27 cellular contexts compared by ENCODE assay signal in genomic region chr2:16301961-16302360, GRCh38.
"Had no signal": no experiment of that assay in that cellular context is flagged by ENCODE, and none has a peak within 500 bp of the region (broad histone marks: within the 10 kb centered on the region; RNA-seq: fewer than 3 reads in every experiment).

No MANE protein-coding gene starts in this region.

- H3K27me3 ChIP-seq: stomach, testis, thyroid gland, tibial artery, transverse colon, upper lobe of left lung, vagina had no signal

- ATAC-seq: stimulated activated effector memory CD8-positive, alpha-beta T cell treated with anti-CD3 and anti-CD28 coated beads, Interleukin-12 subunit alpha, Interleukin-12 subunit beta, amount 100 ng/mL, for 72 hours; stimulated activated memory B cell treated with anti-CD40 and anti-IgM and Interleukin-4, amounts not matched to agents 10 μg/mL and 1 μg/mL and 100 μg/mL, for 72 hours; stimulated activated naive B cell treated with anti-CD40 and anti-IgM and Interleukin-4, amounts not matched to agents 10 μg/mL and 1 μg/mL and 100 μg/mL, for 72 hours; stimulated activated naive CD8-positive, alpha-beta T cell treated with anti-CD3 and anti-CD28 coated beads, Interleukin-15, amount 100 ng/mL, for 72 hours; stimulated activated naive CD8-positive, alpha-beta T cell treated with anti-CD3 and anti-CD28 coated beads, Interleukin-15, Interleukin-2, amounts not matched to agents 100 U/mL and 50 U/mL, for 24 hours had no signal

- H3K9me3 ChIP-seq: suprapubic skin, testis, thyroid gland, tibial artery, transverse colon, uterus, vagina had no signal

- DNase-seq: stimulated activated CD4-positive, alpha-beta T cell treated with anti-CD3 and anti-CD28 coated beads, Interleukin-2, amount 100 ng/mL, for 48 hours; stimulated activated CD4-positive, alpha-beta T cell treated with anti-CD3 and anti-CD28 coated beads, Interleukin-4, amount 100 ng/mL, for 1 hour; stimulated activated CD4-positive, alpha-beta T cell treated with anti-CD3 and anti-CD28 coated beads, Interleukin-4, amount 100 ng/mL, for 24 hours; stimulated activated CD4-positive, alpha-beta T cell treated with anti-CD3 and anti-CD28 coated beads, Interleukin-4, amount 100 ng/mL, for 4 hours; stimulated activated CD8-positive, alpha-beta memory T cell treated with anti-CD3 and anti-CD28 coated beads, Interleukin-4, amount 100 ng/mL, for 48 hours; stimulated activated naive B cell treated with anti-CD40 and anti-IgM and Interleukin-4, amounts not matched to agents 10 μg/mL and 1 μg/mL and 100 μg/mL, for 72 hours; stimulated activated naive CD4-positive, alpha-beta T cell; stimulated activated naive CD4-positive, alpha-beta T cell treated with Interleukin-2 at 50 U/mL for 16 hours; stimulated activated naive CD8-positive, alpha-beta T cell treated with anti-CD3 and anti-CD28 coated beads, Interleukin-15, amount 100 ng/mL, for 72 hours; stimulated activated naive CD8-positive, alpha-beta T cell treated with anti-CD3 and anti-CD28 coated beads, Interleukin-15, Interleukin-2, amounts not matched to agents 100 U/mL and 50 U/mL, for 24 hours; stomach; substantia nigra; testis; thyroid gland; tibial artery; transverse colon; trophoblast cell; upper lobe of left lung; uterus had no signal

- H3K4me3 Mint-ChIP-seq: stimulated activated effector memory CD8-positive, alpha-beta T cell treated with anti-CD3 and anti-CD28 coated beads, Interleukin-12 subunit alpha, Interleukin-12 subunit beta, amount 100 ng/mL, for 72 hours; stimulated activated memory B cell treated with anti-CD40 and anti-IgM and Interleukin-4, amounts not matched to agents 10 μg/mL and 1 μg/mL and 100 μg/mL, for 72 hours; stimulated activated naive B cell treated with anti-CD40 and anti-IgM and Interleukin-4, amounts not matched to agents 10 μg/mL and 1 μg/mL and 100 μg/mL, for 72 hours; stimulated activated naive CD8-positive, alpha-beta T cell treated with anti-CD3 and anti-CD28 coated beads, Interleukin-15, amount 100 ng/mL, for 72 hours; stimulated activated naive CD8-positive, alpha-beta T cell treated with anti-CD3 and anti-CD28 coated beads, Interleukin-15, Interleukin-2, amounts not matched to agents 100 ng/mL and 50 ng/mL, for 24 hours; type B pancreatic cell had no signal

- H3K27ac Mint-ChIP-seq: stimulated activated effector memory CD8-positive, alpha-beta T cell treated with anti-CD3 and anti-CD28 coated beads, Interleukin-12 subunit alpha, Interleukin-12 subunit beta, amount 100 ng/mL, for 72 hours; stimulated activated memory B cell treated with anti-CD40 and anti-IgM and Interleukin-4, amounts not matched to agents 10 μg/mL and 1 μg/mL and 100 μg/mL, for 72 hours; stimulated activated naive B cell treated with anti-CD40 and anti-IgM and Interleukin-4, amounts not matched to agents 10 μg/mL and 1 μg/mL and 100 μg/mL, for 72 hours; stimulated activated naive CD8-positive, alpha-beta T cell treated with anti-CD3 and anti-CD28 coated beads, Interleukin-15, amount 100 ng/mL, for 72 hours; stimulated activated naive CD8-positive, alpha-beta T cell treated with anti-CD3 and anti-CD28 coated beads, Interleukin-15, Interleukin-2, amounts not matched to agents 100 ng/mL and 50 ng/mL, for 24 hours; type B pancreatic cell had no signal

- H3K9me3 Mint-ChIP-seq: stimulated activated memory B cell treated with anti-CD40 and anti-IgM and Interleukin-4, amounts not matched to agents 10 μg/mL and 1 μg/mL and 100 μg/mL, for 72 hours; stimulated activated naive B cell treated with anti-CD40 and anti-IgM and Interleukin-4, amounts not matched to agents 10 μg/mL and 1 μg/mL and 100 μg/mL, for 72 hours; stimulated activated naive CD8-positive, alpha-beta T cell treated with anti-CD3 and anti-CD28 coated beads, Interleukin-15, amount 100 ng/mL, for 72 hours; stimulated activated naive CD8-positive, alpha-beta T cell treated with anti-CD3 and anti-CD28 coated beads, Interleukin-15, Interleukin-2, amounts not matched to agents 100 ng/mL and 50 ng/mL, for 24 hours had no signal

- H3K36me3 ChIP-seq: stomach, suprapubic skin, thoracic aorta, thyroid gland, tibial artery, tibial nerve, transverse colon, upper lobe of left lung, uterus, vagina had no signal

- H3K4me1 ChIP-seq: stomach, suprapubic skin, testis, thyroid gland, tibial artery, tibial nerve, transverse colon, upper lobe of left lung, uterus, vagina had no signal

- H3K4me3 ChIP-seq: stomach, suprapubic skin, testis, thoracic aorta, thyroid gland, tibial artery, tibial nerve, transverse colon, upper lobe of left lung, uterus, vagina had no signal

- H3K27ac ChIP-seq: stomach, suprapubic skin, testis, thoracic aorta, thyroid gland, tibial artery, tibial nerve, transverse colon, upper lobe of left lung, uterus, vagina had no signal

- H3K36me3 Mint-ChIP-seq: stimulated activated effector memory CD8-positive, alpha-beta T cell treated with anti-CD3 and anti-CD28 coated beads, Interleukin-12 subunit alpha, Interleukin-12 subunit beta, amount 100 ng/mL, for 72 hours; stimulated activated memory B cell treated with anti-CD40 and anti-IgM and Interleukin-4, amounts not matched to agents 10 μg/mL and 1 μg/mL and 100 μg/mL, for 72 hours; stimulated activated naive B cell treated with anti-CD40 and anti-IgM and Interleukin-4, amounts not matched to agents 10 μg/mL and 1 μg/mL and 100 μg/mL, for 72 hours; type B pancreatic cell had no signal
